In the genomic region with DNA sequence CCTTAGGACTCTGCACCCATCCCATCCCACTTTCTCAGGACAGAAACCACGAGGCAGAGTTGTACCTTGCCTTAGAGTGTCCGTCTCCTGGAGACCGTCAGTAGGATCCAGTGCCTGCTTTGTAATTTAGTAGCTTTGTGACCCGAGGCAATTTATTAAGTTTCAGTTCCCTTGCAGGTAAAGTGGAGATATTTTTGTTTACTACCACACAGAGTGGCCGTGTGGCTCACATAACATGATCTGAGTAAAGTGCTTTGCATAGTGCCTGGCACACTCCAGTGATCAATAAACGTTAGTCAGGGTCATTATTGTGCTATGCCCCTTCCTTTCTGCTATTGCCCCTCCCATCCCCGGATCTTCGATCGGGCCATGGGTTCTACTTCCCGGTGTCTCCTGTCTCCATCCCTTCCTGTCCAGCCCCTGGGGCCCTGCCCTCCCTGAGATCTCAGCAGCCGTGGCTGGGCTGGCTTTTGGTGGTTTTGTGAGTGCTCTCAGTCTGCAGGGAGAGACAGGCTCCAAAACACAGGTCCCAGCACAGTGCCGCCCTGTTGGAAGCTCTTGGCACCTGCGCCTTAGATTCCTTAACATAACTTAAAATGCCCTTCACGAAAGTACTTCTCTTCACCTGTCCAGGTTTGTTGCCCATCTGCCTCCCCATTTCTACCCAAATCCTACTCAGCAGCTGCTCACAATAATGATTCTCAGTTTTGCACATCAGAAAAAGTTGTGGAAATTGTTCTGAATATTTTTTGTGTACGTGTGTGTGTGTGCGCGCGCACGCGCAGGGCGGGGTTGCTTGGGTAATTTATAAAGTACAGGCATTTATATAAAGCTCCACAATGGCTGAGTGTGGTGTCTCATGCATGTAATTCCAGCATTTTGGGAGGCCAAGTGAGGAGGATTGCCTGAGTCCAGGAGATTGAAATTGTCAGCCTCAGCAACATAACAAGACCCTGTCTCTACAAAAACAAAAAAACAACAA, we compare ENCODE assay signal across 13 cellular contexts.
DNase-seq lines count a peak whose midpoint lies in the region; ATAC-seq and TF ChIP-seq lines count a peak whose summit lies in the region.
"Had no signal": no experiment of that assay in that cellular context is flagged by ENCODE, and none has a peak within 500 bp of the region (broad histone marks: within the 10 kb centered on the region; RNA-seq: fewer than 3 reads in every experiment).

No MANE protein-coding gene starts in this region.

- no peaks in the 10 kb centered on the region; the same call in 1 of the 2 replicates for H3K9me3 ChIP-seq in PC-3 (ENCODE audit: low read length)
- H3K9me3 ChIP-seq: mucosa of descending colon had no signal

- H3K27me3 ChIP-seq in H7 (ENCODE audit: control insufficient read depth, insufficient read depth, low read length) (no peaks in the 10 kb centered on the region), PC-3 (ENCODE audit: low read length) (no peaks in the 10 kb centered on the region)

- no peaks in the 10 kb centered on the region for H4K20me1 ChIP-seq in PC-3 (ENCODE audit: low read length)

- H3K27ac ChIP-seq in PC-3 (ENCODE audit: low read length) = no peak overlapping the region
- H3K27ac ChIP-seq: HL-60 had no signal

- H3K9me2 ChIP-seq in PC-3 (replicated peaks; ENCODE audit: low read length) = no peaks in the 10 kb centered on the region

- no TSS peak for BruUV-seq in PC-3 (replicated peaks; lab: Mats Ljungman, UMichigan)

- H2AFZ ChIP-seq in PC-3 (ENCODE audit: low read length) = no peak overlapping the region

- intact Hi-C loops in PC-3 (cut with micrococcal nuclease) = no loop called here

- CTCF ChIA-PET in PC-3 (lab: Charles Lee) = no interaction called here

- H3F3A ChIP-seq in PC-3 (ENCODE audit: low read length, unreplicated experiment) = no peaks in the 10 kb centered on the region

- H3K36me3 ChIP-seq in H7 (replicated peaks; ENCODE audit: control insufficient read depth, insufficient read depth, low read length) (no peaks in the 10 kb centered on the region), PC-3 (ENCODE audit: low read depth, low read length) (no peaks in the 10 kb centered on the region)

- H3K4me2 ChIP-seq in PC-3 (ENCODE audit: low read length) = no peak overlapping the region

- DNase-seq in H7 (peak; percentile 39), PC-3 (no peak), iPS-NIHi7 (ENCODE audit: extremely low spot score) (peak; percentile 36), medulla oblongata (ENCODE audit: extremely low spot score) (no peak), NCI-H1048 (lab: John Stamatoyannopoulos, UW) (no peak)
- DNase-seq in activated naive CD4-positive, alpha-beta T cell (lab: John Stamatoyannopoulos, UW) = no peak
- DNase-seq: activated effector memory CD4-positive, alpha-beta T cell treated with anti-CD3 and anti-CD28 coated beads, Interleukin-2, amount 50 U/mL, for 16 hours; mucosa of descending colon; retina had no signal

- H3K9ac ChIP-seq in PC-3 (ENCODE audit: low read length) = no peak overlapping the region

- no peak for ATAC-seq in PC-3
- ATAC-seq in GM19463 (IDR thresholded peaks at IDR 0.05; ENCODE audit: unreplicated experiment) = no peak
- ATAC-seq: esophagus mucosa, mucosa of descending colon had no signal

- H3K79me2 ChIP-seq in PC-3 (ENCODE audit: low read length) = no peaks in the 10 kb centered on the region

- H3K4me3 ChIP-seq in H7 (ENCODE audit: insufficient read depth, low read depth, low read length) = no peak overlapping the region
- no peak overlapping the region for H3K4me3 ChIP-seq in PC-3 (ENCODE audit: low read length)
- H3K4me3 ChIP-seq: mucosa of descending colon had no signal

- peaks cover 8% of the 10 kb centered on the region for H3K4me1 ChIP-seq in PC-3 (ENCODE audit: insufficient read depth, low read length)

- POLR2A ChIA-PET in PC-3 (lab: Charles Lee; ENCODE audit: unreplicated experiment) = no interaction called here

- TF ChIP-seq CTCF in GM12873 (IDR thresholded peaks at IDR 0.05; ENCODE audit: insufficient read depth, low read depth, low read length, missing control alignments) (peak; percentile 15), PC-3 (conservative IDR thresholded peaks at IDR 0.05; ENCODE audit: low read depth, low read length) (peak; percentile 26; the same call in 1 of the 2 replicates)

Comparison
In these comparisons a context has a peak if more than half of its experiments do, and no peak if none do; other contexts are left out.
1. DNase-seq: peak in H7 (single experiment) and iPS-NIHi7 (single experiment); none in PC-3 (single experiment), medulla oblongata (single experiment), activated naive CD4-positive, alpha-beta T cell (0 of 4) and NCI-H1048 (single experiment).